In the genomic region with DNA sequence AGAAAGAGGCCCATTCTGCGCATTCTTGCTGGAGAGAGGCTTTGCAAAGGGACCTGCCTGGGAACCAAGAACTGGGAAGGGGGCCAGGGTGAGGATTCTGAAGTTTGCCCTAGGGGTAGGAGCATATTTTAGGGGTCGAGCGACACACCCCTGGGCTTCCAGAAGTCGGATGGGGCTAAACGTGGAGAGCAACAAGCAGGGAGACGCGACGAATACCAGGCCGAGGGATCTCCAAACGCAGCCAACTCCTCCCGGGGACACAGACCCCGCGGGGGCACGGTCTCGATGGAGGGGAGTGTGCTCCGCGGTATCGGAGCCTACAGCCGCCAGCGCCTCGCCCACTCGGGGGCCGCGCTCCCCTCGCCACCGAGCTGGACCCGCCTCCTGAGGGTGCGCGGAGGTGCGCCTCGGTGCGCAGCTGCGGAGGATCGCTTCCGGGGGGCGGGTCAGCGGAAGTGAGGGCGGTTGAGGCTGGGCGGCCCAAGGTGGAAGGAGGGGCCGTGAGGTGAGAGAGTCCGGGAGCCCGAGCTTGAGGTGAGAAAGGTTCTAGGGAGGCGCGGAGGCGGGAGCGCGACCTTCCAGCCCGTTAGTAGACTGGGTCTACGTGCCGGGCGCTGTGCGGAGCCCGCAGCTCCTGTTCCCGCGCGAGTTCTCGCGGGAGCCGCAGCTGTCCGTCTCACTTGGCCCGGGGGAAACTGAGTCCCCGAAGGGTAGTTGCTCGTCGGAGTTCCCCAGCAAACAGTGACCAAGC, we compare ENCODE assay signal across 1 cellular context.
TF ChIP-seq lines count a peak whose summit lies in the region.

A gene (plus strand): TSS at position 459 of the 751 bp plus-strand sequence. CDS start 3,151 bp downstream, outside the sequence.

TF ChIP-seq in K562, 482 proteins besides CTCF, POLR2A, EP300 and RAD21 (continued from another document and continues in another):
- TF ChIP-seq TARDBP (IDR thresholded peaks at IDR 0.05) = no peak
- TF ChIP-seq SMARCC2 (IDR thresholded peaks at IDR 0.05; ENCODE audit: low read depth) = no peak
- no peak for TF ChIP-seq ZNF551 (CRISPR knock-in tag; IDR thresholded peaks at IDR 0.05)
- TF ChIP-seq, protein P1, sequence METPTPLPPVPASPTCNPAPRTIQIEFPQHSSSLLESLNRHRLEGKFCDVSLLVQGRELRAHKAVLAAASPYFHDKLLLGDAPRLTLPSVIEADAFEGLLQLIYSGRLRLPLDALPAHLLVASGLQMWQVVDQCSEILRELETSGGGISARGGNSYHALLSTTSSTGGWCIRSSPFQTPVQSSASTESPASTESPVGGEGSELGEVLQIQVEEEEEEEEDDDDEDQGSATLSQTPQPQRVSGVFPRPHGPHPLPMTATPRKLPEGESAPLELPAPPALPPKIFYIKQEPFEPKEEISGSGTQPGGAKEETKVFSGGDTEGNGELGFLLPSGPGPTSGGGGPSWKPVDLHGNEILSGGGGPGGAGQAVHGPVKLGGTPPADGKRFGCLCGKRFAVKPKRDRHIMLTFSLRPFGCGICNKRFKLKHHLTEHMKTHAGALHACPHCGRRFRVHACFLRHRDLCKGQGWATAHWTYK (CRISPR knock-in tag; IDR thresholded peaks at IDR 0.05) = no peak
- no peak; the same call in 1 of the 2 replicates for TF ChIP-seq ZNF232 (CRISPR knock-in tag; IDR thresholded peaks at IDR 0.05)
- TF ChIP-seq, protein P2, sequence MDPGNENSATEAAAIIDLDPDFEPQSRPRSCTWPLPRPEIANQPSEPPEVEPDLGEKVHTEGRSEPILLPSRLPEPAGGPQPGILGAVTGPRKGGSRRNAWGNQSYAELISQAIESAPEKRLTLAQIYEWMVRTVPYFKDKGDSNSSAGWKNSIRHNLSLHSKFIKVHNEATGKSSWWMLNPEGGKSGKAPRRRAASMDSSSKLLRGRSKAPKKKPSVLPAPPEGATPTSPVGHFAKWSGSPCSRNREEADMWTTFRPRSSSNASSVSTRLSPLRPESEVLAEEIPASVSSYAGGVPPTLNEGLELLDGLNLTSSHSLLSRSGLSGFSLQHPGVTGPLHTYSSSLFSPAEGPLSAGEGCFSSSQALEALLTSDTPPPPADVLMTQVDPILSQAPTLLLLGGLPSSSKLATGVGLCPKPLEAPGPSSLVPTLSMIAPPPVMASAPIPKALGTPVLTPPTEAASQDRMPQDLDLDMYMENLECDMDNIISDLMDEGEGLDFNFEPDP (CRISPR knock-in tag; IDR thresholded peaks at IDR 0.05) = no peak
- TF ChIP-seq ZZZ3 (IDR thresholded peaks at IDR 0.05) = no peak
- TF ChIP-seq, protein P3, sequence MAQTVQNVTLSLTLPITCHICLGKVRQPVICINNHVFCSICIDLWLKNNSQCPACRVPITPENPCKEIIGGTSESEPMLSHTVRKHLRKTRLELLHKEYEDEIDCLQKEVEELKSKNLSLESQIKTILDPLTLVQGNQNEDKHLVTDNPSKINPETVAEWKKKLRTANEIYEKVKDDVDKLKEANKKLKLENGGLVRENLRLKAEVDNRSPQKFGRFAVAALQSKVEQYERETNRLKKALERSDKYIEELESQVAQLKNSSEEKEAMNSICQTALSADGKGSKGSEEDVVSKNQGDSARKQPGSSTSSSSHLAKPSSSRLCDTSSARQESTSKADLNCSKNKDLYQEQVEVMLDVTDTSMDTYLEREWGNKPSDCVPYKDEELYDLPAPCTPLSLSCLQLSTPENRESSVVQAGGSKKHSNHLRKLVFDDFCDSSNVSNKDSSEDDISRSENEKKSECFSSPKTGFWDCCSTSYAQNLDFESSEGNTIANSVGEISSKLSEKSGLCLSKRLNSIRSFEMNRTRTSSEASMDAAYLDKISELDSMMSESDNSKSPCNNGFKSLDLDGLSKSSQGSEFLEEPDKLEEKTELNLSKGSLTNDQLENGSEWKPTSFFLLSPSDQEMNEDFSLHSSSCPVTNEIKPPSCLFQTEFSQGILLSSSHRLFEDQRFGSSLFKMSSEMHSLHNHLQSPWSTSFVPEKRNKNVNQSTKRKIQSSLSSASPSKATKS (CRISPR knock-in tag; IDR thresholded peaks at IDR 0.05) = no peak; the same call in 1 of the 2 replicates
- no peak for TF ChIP-seq DNMT1 (IDR thresholded peaks at IDR 0.05)
- TF ChIP-seq NR2C2 (CRISPR knock-in tag; IDR thresholded peaks at IDR 0.05) = peak; percentile 94
- peak; percentile 99 for TF ChIP-seq NR2C2 (tag; IDR thresholded peaks at IDR 0.05)
- TF ChIP-seq NFE2L1 (tag; IDR thresholded peaks at IDR 0.05; ENCODE audit: borderline replicate concordance, low read depth) = no peak
- TF ChIP-seq, protein P4, sequence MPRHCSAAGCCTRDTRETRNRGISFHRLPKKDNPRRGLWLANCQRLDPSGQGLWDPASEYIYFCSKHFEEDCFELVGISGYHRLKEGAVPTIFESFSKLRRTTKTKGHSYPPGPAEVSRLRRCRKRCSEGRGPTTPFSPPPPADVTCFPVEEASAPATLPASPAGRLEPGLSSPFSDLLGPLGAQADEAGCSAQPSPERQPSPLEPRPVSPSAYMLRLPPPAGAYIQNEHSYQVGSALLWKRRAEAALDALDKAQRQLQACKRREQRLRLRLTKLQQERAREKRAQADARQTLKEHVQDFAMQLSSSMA (CRISPR knock-in tag; IDR thresholded peaks at IDR 0.05) = no peak
- TF ChIP-seq ZNF197 (CRISPR knock-in tag; IDR thresholded peaks at IDR 0.05; ENCODE audit: low read depth) = no peak
- TF ChIP-seq, protein P5, sequence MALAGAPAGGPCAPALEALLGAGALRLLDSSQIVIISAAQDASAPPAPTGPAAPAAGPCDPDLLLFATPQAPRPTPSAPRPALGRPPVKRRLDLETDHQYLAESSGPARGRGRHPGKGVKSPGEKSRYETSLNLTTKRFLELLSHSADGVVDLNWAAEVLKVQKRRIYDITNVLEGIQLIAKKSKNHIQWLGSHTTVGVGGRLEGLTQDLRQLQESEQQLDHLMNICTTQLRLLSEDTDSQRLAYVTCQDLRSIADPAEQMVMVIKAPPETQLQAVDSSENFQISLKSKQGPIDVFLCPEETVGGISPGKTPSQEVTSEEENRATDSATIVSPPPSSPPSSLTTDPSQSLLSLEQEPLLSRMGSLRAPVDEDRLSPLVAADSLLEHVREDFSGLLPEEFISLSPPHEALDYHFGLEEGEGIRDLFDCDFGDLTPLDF (CRISPR knock-in tag; IDR thresholded peaks at IDR 0.05) = no peak; the same call in 1 of the 2 replicates
- no peak for TF ChIP-seq ZNF212 (CRISPR knock-in tag; IDR thresholded peaks at IDR 0.05)
- TF ChIP-seq, protein P6, sequence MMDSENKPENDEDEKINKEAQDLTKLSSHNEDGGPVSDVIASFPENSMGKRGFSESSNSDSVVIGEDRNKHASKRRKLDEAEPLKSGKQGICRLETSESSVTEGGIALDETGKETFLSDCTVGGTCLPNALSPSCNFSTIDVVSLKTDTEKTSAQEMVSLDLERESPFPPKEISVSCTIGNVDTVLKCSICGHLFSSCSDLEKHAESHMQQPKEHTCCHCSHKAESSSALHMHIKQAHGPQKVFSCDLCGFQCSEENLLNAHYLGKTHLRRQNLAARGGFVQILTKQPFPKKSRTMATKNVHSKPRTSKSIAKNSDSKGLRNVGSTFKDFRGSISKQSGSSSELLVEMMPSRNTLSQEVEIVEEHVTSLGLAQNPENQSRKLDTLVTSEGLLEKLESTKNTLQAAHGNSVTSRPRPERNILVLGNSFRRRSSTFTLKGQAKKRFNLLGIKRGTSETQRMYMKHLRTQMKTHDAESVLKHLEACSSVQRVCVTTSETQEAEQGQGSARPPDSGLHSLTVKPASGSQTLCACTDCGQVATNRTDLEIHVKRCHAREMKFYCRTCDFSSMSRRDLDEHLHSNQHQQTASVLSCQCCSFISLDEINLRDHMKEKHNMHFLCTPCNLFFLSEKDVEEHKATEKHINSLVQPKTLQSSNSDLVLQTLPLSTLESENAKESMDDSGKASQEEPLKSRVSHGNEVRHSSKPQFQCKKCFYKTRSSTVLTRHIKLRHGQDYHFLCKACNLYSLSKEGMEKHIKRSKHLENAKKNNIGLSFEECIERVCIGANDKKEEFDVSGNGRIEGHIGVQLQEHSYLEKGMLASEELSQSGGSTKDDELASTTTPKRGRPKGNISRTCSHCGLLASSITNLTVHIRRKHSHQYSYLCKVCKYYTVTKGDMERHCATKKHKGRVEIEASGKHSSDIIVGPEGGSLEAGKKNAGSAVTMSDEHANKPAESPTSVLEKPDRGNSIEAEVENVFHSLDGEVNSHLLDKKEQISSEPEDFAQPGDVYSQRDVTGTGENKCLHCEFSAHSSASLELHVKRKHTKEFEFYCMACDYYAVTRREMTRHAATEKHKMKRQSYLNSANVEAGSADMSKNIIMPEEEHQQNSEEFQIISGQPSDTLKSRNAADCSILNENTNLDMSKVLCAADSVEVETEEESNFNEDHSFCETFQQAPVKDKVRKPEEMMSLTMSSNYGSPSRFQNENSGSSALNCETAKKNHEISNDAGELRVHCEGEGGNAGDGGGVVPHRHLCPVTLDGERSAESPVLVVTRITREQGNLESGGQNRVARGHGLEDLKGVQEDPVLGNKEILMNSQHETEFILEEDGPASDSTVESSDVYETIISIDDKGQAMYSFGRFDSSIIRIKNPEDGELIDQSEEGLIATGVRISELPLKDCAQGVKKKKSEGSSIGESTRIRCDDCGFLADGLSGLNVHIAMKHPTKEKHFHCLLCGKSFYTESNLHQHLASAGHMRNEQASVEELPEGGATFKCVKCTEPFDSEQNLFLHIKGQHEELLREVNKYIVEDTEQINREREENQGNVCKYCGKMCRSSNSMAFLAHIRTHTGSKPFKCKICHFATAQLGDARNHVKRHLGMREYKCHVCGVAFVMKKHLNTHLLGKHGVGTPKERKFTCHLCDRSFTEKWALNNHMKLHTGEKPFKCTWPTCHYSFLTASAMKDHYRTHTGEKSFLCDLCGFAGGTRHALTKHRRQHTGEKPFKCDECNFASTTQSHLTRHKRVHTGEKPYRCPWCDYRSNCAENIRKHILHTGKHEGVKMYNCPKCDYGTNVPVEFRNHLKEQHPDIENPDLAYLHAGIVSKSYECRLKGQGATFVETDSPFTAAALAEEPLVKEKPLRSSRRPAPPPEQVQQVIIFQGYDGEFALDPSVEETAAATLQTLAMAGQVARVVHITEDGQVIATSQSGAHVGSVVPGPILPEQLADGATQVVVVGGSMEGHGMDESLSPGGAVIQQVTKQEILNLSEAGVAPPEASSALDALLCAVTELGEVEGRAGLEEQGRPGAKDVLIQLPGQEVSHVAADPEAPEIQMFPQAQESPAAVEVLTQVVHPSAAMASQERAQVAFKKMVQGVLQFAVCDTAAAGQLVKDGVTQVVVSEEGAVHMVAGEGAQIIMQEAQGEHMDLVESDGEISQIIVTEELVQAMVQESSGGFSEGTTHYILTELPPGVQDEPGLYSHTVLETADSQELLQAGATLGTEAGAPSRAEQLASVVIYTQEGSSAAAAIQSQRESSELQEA (IDR thresholded peaks at IDR 0.05; ENCODE audit: low read depth) = no peak
- TF ChIP-seq, protein P7, sequence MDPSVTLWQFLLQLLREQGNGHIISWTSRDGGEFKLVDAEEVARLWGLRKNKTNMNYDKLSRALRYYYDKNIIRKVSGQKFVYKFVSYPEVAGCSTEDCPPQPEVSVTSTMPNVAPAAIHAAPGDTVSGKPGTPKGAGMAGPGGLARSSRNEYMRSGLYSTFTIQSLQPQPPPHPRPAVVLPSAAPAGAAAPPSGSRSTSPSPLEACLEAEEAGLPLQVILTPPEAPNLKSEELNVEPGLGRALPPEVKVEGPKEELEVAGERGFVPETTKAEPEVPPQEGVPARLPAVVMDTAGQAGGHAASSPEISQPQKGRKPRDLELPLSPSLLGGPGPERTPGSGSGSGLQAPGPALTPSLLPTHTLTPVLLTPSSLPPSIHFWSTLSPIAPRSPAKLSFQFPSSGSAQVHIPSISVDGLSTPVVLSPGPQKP (CRISPR knock-in tag; IDR thresholded peaks at IDR 0.05) = no peak
- TF ChIP-seq RB1 (IDR thresholded peaks at IDR 0.05; ENCODE audit: low read depth) = peak; percentile 46
- no peak for TF ChIP-seq COPS2 (conservative IDR thresholded peaks at IDR 0.05)
- TF ChIP-seq RUNX1 (IDR thresholded peaks at IDR 0.05; ENCODE audit: low read depth) = no peak
- no peak for TF ChIP-seq ZKSCAN3 (CRISPR knock-in tag; IDR thresholded peaks at IDR 0.05)
- no peak for TF ChIP-seq SNIP1 (IDR thresholded peaks at IDR 0.05; ENCODE audit: low read depth)
- no peak for TF ChIP-seq RBM15 (IDR thresholded peaks at IDR 0.05; ENCODE audit: insufficient read depth, low read length)
- TF ChIP-seq ZNF165 (CRISPR knock-in tag; IDR thresholded peaks at IDR 0.05; ENCODE audit: borderline replicate concordance) = no peak
- no peak for TF ChIP-seq ZC3H4 (CRISPR knock-in tag; IDR thresholded peaks at IDR 0.05; ENCODE audit: borderline replicate concordance)
- TF ChIP-seq CHCHD3 (CRISPR knock-in tag; IDR thresholded peaks at IDR 0.05) = no peak
- no peak for TF ChIP-seq CAMTA2 (CRISPR knock-in tag; conservative IDR thresholded peaks at IDR 0.05)
- TF ChIP-seq, protein P8, sequence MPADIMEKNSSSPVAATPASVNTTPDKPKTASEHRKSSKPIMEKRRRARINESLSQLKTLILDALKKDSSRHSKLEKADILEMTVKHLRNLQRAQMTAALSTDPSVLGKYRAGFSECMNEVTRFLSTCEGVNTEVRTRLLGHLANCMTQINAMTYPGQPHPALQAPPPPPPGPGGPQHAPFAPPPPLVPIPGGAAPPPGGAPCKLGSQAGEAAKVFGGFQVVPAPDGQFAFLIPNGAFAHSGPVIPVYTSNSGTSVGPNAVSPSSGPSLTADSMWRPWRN (IDR thresholded peaks at IDR 0.05; ENCODE audit: low read depth) = no peak
- TF ChIP-seq ZNF311 (CRISPR knock-in tag; IDR thresholded peaks at IDR 0.05) = no peak
- TF ChIP-seq MYBL2 (IDR thresholded peaks at IDR 0.05; ENCODE audit: low read depth) = no peak
- TF ChIP-seq MYBL2 (CRISPR knock-in tag; IDR thresholded peaks at IDR 0.05; ENCODE audit: borderline replicate concordance) = no peak
- peak; percentile 93 for TF ChIP-seq BCOR (IDR thresholded peaks at IDR 0.05)
- TF ChIP-seq, protein P9, sequence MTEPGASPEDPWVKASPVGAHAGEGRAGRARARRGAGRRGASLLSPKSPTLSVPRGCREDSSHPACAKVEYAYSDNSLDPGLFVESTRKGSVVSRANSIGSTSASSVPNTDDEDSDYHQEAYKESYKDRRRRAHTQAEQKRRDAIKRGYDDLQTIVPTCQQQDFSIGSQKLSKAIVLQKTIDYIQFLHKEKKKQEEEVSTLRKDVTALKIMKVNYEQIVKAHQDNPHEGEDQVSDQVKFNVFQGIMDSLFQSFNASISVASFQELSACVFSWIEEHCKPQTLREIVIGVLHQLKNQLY (CRISPR knock-in tag; conservative IDR thresholded peaks at IDR 0.05) = no peak
- TF ChIP-seq ZNF23 (CRISPR knock-in tag; IDR thresholded peaks at IDR 0.05) = no peak
